14 cellular contexts compared by ENCODE assay signal in the genomic region with DNA sequence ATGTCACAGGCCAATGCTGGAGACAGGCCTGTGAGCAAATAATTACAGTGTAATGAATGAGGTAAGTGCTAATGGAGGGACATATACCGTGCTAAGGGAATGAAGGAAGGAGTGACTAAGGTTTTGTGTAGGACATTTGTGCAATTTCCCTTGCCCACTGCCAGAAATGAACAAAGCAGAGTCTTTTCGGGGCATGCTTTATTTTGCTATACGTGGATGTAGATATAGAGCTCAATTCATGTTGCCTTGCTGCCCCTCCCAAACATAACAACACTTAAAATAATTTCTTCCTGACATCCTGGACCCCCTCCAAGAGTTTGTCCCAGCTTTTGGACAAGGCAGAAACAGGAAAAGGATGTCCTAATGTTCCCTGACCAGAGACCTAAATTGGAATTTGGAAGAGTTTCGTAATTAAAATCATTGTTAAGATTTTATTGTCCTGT. TPM values are rescaled to one million over a fixed set of nuclear protein-coding genes. Genes with fewer than 3 reads are reported as not detected.
DNase-seq lines count a peak whose midpoint lies in the region; ATAC-seq, FAIRE-seq and TF ChIP-seq lines count a peak whose summit lies in the region.
"Had no signal": no experiment of that assay in that cellular context is flagged by ENCODE, and none has a peak within 500 bp of the region (broad histone marks: within the 10 kb centered on the region; RNA-seq: fewer than 3 reads in every experiment).

No MANE protein-coding gene starts in this region.

- H3K79me2 ChIP-seq in SK-N-SH (ENCODE audit: insufficient read depth): no peaks in the 10 kb centered on the region
- H3K79me2 ChIP-seq in endothelial cell of umbilical vein (ENCODE audit: control insufficient read depth, insufficient read depth, low read length): no peaks in the 10 kb centered on the region

- no peaks in the 10 kb centered on the region for H3K9me2 ChIP-seq in SK-N-SH

- TF ChIP-seq CTCF in SK-N-SH (IDR thresholded peaks at IDR 0.05): no peak
- TF ChIP-seq CTCF in endothelial cell of umbilical vein (IDR thresholded peaks at IDR 0.05; ENCODE audit: extremely low read depth in 1 of 2, insufficient read depth in 1 of 2, low read depth in 1 of 2, low read length in 2 of 2): no peak
- TF ChIP-seq CTCF in lung (IDR thresholded peaks at IDR 0.05; ENCODE audit: control extremely low read depth, extremely low read depth): no peak
- no peak for TF ChIP-seq CTCF in upper lobe of right lung (IDR thresholded peaks at IDR 0.05)
- no peak for TF ChIP-seq CTCF in Caco-2 (IDR thresholded peaks at IDR 0.05; ENCODE audit: insufficient read depth in 1 of 2, low read depth in 1 of 2, low read length in 1 of 2, severe bottlenecking in 1 of 2, unreplicated experiment in 1 of 2)
- no peak for TF ChIP-seq CTCF in dorsolateral prefrontal cortex (IDR thresholded peaks at IDR 0.05 in 54 of 56, conservative IDR thresholded peaks at IDR 0.05 in 2 of 56; ENCODE audit: low read depth in 1 of 56, partially characterized antibody in 56 of 56)

- CTCF ChIA-PET in SK-N-SH (lab: Yijun Ruan, JAX) (no interaction called here), endothelial cell of umbilical vein (lab: Charles Lee) (interaction anchor here (0.9 to 4.7 kb wide), 4 partner anchors 9 to 133 kb away, joined by 3 to 25 read pairs (median 4); no protein-coding TSS in a partner anchor), Caco-2 (lab: Charles Lee) (no interaction called here)

- BruUV-seq in endothelial cell of umbilical vein (replicated peaks; lab: Mats Ljungman, UMichigan) (no TSS peak), Caco-2 (replicated peaks; lab: Mats Ljungman, UMichigan) (no TSS peak)

- dilution Hi-C loops in endothelial cell of umbilical vein (cut with MboI; ENCODE audit: extremely low pct_ligation_motif_present, low sequenced_read_pairs): no loop called here

- H3K27ac ChIP-seq in SK-N-SH (ENCODE audit: low read depth in 2 of 2, low read length in 1 of 2): peak overlapping the region in 1 of 2 experiments; percentile 97; a peak in 2 of 4 replicates
- H3K27ac ChIP-seq in endothelial cell of umbilical vein (ENCODE audit: insufficient read depth, low read depth, low read length): peak overlapping the region; percentile 98
- peak overlapping the region; percentile 37 to 72 for H3K27ac ChIP-seq in lung (ENCODE audit: low read depth in 1 of 2, low read length in 1 of 2)
- H3K27ac ChIP-seq in upper lobe of right lung: peak overlapping the region; percentile 86
- peak overlapping the region in 16 of 59 donors; percentile 19 to 86 (median 37) for H3K27ac ChIP-seq in dorsolateral prefrontal cortex
- H3K27ac ChIP-seq: A549 had no signal

- H3F3A ChIP-seq in SK-N-SH (replicated peaks; ENCODE audit: insufficient read depth): peaks cover 16% of the 10 kb centered on the region

- intact Hi-C loops in endothelial cell of umbilical vein (cut with micrococcal nuclease) (loop anchor here (1.0 to 10.0 kb wide), 8 partner anchors 10 to 1048 kb away; a partner anchor contains a TSS), upper lobe of right lung (cut with DNase I) (no loop called here), Caco-2 (cut with micrococcal nuclease; ENCODE audit: unreplicated experiment) (loop anchor here (2.0 kb wide), 1 partner anchor 14 kb away; no protein-coding TSS in a partner anchor), dorsolateral prefrontal cortex (cut with DNase I) (no loop called here)

- H3K4me3 Mint-ChIP-seq in Caco-2 (ENCODE audit: unreplicated experiment): no peak overlapping the region

- H3K4me1 ChIP-seq in SK-N-SH (ENCODE audit: control insufficient read depth in 1 of 2, insufficient read depth in 2 of 2, low read depth in 1 of 2, low read length in 1 of 2): peaks cover 0 to 33% of the 10 kb centered on the region in 2 experiments; a peak in 2 of 4 replicates
- H3K4me1 ChIP-seq in endothelial cell of umbilical vein (ENCODE audit: control insufficient read depth, extremely low read depth, insufficient read depth, low read length): peaks cover 52% of the 10 kb centered on the region
- peaks cover 10 to 19% of the 10 kb centered on the region in 2 donors for H3K4me1 ChIP-seq in lung (ENCODE audit: control insufficient read depth in 2 of 2, insufficient read depth in 2 of 2, low read length in 2 of 2)
- peaks cover 61% of the 10 kb centered on the region for H3K4me1 ChIP-seq in upper lobe of right lung
- H3K4me1 ChIP-seq in Caco-2: peaks cover 42% of the 10 kb centered on the region

- H3K4me3 ChIP-seq in SK-N-SH (ENCODE audit: low read depth in 2 of 2, low read length in 1 of 2): no peak overlapping the region
- no peak overlapping the region for H3K4me3 ChIP-seq in endothelial cell of umbilical vein (replicated peaks in 1 of 3; ENCODE audit: insufficient read depth in 1 of 3, low read depth in 1 of 3, low read length in 3 of 3)
- H3K4me3 ChIP-seq in lung: no peak overlapping the region
- no peak overlapping the region for H3K4me3 ChIP-seq in upper lobe of right lung
- no peak overlapping the region for H3K4me3 ChIP-seq in Caco-2 (ENCODE audit: low read depth, low read length)
- H3K4me3 ChIP-seq in dorsolateral prefrontal cortex: no peak overlapping the region
- H3K4me3 ChIP-seq: A549 had no signal

- no peak for ATAC-seq in SK-N-SH treated with all-trans-retinoic acid at 6 μM for 48 hours
- ATAC-seq in lung (ENCODE audit: insufficient read depth, low FRiP score): no peak
- ATAC-seq in upper lobe of right lung: peak; percentile 45

- peak; percentile 88 for FAIRE-seq in endothelial cell of umbilical vein (lab: Jason Lieb, UNC)
- FAIRE-seq: A549, endometrium, urothelium cell line had no signal

- no peak overlapping the region for H3K27ac Mint-ChIP-seq in Caco-2 (ENCODE audit: unreplicated experiment)

- H3K36me3 Mint-ChIP-seq in Caco-2 (ENCODE audit: insufficient read depth, unreplicated experiment): no peaks in the 10 kb centered on the region

- no peak for TF ChIP-seq POLR2A in endothelial cell of umbilical vein (IDR thresholded peaks at IDR 0.05; ENCODE audit: low read depth, low read length)

- peak overlapping the region; percentile 9; the same call in 1 of the 2 replicates for H3K9ac ChIP-seq in SK-N-SH
- peak overlapping the region; percentile 75 for H3K9ac ChIP-seq in endothelial cell of umbilical vein (replicated peaks; ENCODE audit: extremely low read depth, insufficient read depth, low read length)

- H3K9me3 ChIP-seq in SK-N-SH: no peaks in the 10 kb centered on the region
- no peaks in the 10 kb centered on the region for H3K9me3 ChIP-seq in endothelial cell of umbilical vein (replicated peaks; ENCODE audit: control insufficient read depth, insufficient read depth, low read length)
- H3K9me3 ChIP-seq in lung (ENCODE audit: control insufficient read depth in 2 of 2, insufficient read depth in 1 of 2, low read length in 1 of 2): no peaks in the 10 kb centered on the region
- no peaks in the 10 kb centered on the region for H3K9me3 ChIP-seq in upper lobe of right lung
- H3K9me3 ChIP-seq in Caco-2: no peaks in the 10 kb centered on the region
- H3K9me3 ChIP-seq: A549 had no signal

- H3K36me3 ChIP-seq in SK-N-SH (replicated peaks in 1 of 2; ENCODE audit: control insufficient read depth in 1 of 2, insufficient read depth in 2 of 2, low read length in 1 of 2): no peaks in the 10 kb centered on the region
- no peaks in the 10 kb centered on the region for H3K36me3 ChIP-seq in endothelial cell of umbilical vein (ENCODE audit: control insufficient read depth in 2 of 2, extremely low read depth in 1 of 2, insufficient read depth in 2 of 2, low read length in 2 of 2)
- no peaks in the 10 kb centered on the region for H3K36me3 ChIP-seq in lung (ENCODE audit: control insufficient read depth in 2 of 2, insufficient read depth in 2 of 2, low read length in 2 of 2)
- no peaks in the 10 kb centered on the region for H3K36me3 ChIP-seq in upper lobe of right lung
- H3K36me3 ChIP-seq in Caco-2 (ENCODE audit: control insufficient read depth, insufficient read depth, low read length): no peaks in the 10 kb centered on the region

- TF ChIP-seq EP300 in SK-N-SH (IDR thresholded peaks at IDR 0.05; ENCODE audit: borderline replicate concordance in 1 of 2, low read depth in 1 of 2, low read length in 1 of 2): no peak

- POLR2A ChIA-PET in SK-N-SH (lab: Yijun Ruan, JAX) (no interaction called here), endothelial cell of umbilical vein (lab: Charles Lee) (interaction anchor here (0.7 to 1.4 kb wide), 3 partner anchors 9 to 147 kb away, joined by 3 to 5 read pairs (median 4); no protein-coding TSS in a partner anchor), Caco-2 (lab: Charles Lee) (no interaction called here)

- H3K4me2 ChIP-seq in SK-N-SH: no peak overlapping the region
- H3K4me2 ChIP-seq in endothelial cell of umbilical vein (ENCODE audit: insufficient read depth, low read length): peak overlapping the region; percentile 46
- H3K4me2 ChIP-seq: A549 had no signal

- H2AFZ ChIP-seq in SK-N-SH (ENCODE audit: low read depth): 0 out of 2 replicates have a peak overlapping the region, but pooled peaks have one; percentile 17
- H2AFZ ChIP-seq in endothelial cell of umbilical vein (ENCODE audit: low read depth, low read length): no peak overlapping the region

- peaks cover 52% of the 10 kb centered on the region for H3K4me1 Mint-ChIP-seq in Caco-2 (ENCODE audit: low read depth, unreplicated experiment)

- no peaks in the 10 kb centered on the region for H3K27me3 Mint-ChIP-seq in Caco-2 (ENCODE audit: insufficient read depth, unreplicated experiment)

- H3K9me1 ChIP-seq in endothelial cell of umbilical vein (replicated peaks; ENCODE audit: control insufficient read depth, extremely low read depth, insufficient read depth, low read length): no peaks in the 10 kb centered on the region

- DNase-seq in SK-N-SH (no peak), endothelial cell of umbilical vein (ENCODE audit: low read depth, low spot score) (peak; percentile 97), lung (ENCODE audit: low spot score) (no peak), upper lobe of right lung (no peak), Caco-2 (no peak), dorsolateral prefrontal cortex (no peak), HuH-7 (ENCODE audit: low spot score) (no peak)
- DNase-seq: NCI-H510A treated with DMSO at 0.1 percent for 48 hours; stimulated activated CD4-positive, alpha-beta T cell treated with anti-CD3 and anti-CD28 coated beads, Interleukin-1b, Interleukin-23, amount 100 ng/mL, for 48 hours; T-helper 9 cell had no signal

- WGBS in SK-N-SH (ENCODE audit: low lambda C conversion rate): 64% methylated on average over 4 of the region's 4 CpGs
- WGBS in lung, 2 donors: 26 to 32% methylated on average over 4 of the region's 4 CpGs

- H3K27me3 ChIP-seq in SK-N-SH (ENCODE audit: insufficient read depth): no peaks in the 10 kb centered on the region
- H3K27me3 ChIP-seq in endothelial cell of umbilical vein (ENCODE audit: control insufficient read depth in 2 of 2, insufficient read depth in 2 of 2, low read length in 2 of 2): no peaks in the 10 kb centered on the region
- H3K27me3 ChIP-seq in lung (ENCODE audit: control insufficient read depth, insufficient read depth): no peaks in the 10 kb centered on the region
- no peaks in the 10 kb centered on the region for H3K27me3 ChIP-seq in upper lobe of right lung
- no peaks in the 10 kb centered on the region for H3K27me3 ChIP-seq in Caco-2 (replicated peaks; ENCODE audit: control insufficient read depth, insufficient read depth, low read length)
- H3K27me3 ChIP-seq in dorsolateral prefrontal cortex: no peaks in the 10 kb centered on the region

- H3K9me3 Mint-ChIP-seq in Caco-2 (ENCODE audit: unreplicated experiment): peaks cover 14% of the 10 kb centered on the region

- H4K20me1 ChIP-seq in SK-N-SH (ENCODE audit: insufficient read depth) (no peaks in the 10 kb centered on the region), endothelial cell of umbilical vein (replicated peaks; ENCODE audit: control insufficient read depth, extremely low read depth, insufficient read depth, low read length) (no peaks in the 10 kb centered on the region)

- no peak for TF ChIP-seq RAD21 in SK-N-SH (IDR thresholded peaks at IDR 0.05; ENCODE audit: low read length)

RNA-seq across cellular contexts. Expression of a gene that starts 23.7 kb away (rescaled TPM):
- polyA plus RNA-seq in SK-N-SH (2012; rRNA removed) (0.05 and 0.13 TPM in 2 replicates), endothelial cell of umbilical vein (not detected in 2 replicates), lung (under 1 TPM; 0.14 to 0.84 TPM)
- polyA plus RNA-seq in SK-N-SH (2012; cell fraction: cytosol; rRNA removed): 0.04 and 0.10 TPM in 2 replicates
- 0.05 and 0.06 TPM in 2 replicates for polyA plus RNA-seq in SK-N-SH (2012; cell fraction: nucleus; rRNA removed)
- total RNA-seq in endothelial cell of umbilical vein (0.15 TPM in 1 of 2 replicates, not detected in the other), lung (1 to 10 TPM; 1.0 to 3.0 TPM), upper lobe of right lung (2.5 TPM), Caco-2 (2022) (0.30 and 0.84 TPM in 2 replicates), dorsolateral prefrontal cortex (1 to 10 TPM in 3 of 120 experiments, under 1 TPM in 40, not detected in 77; 0.10 to 1.9 (median 0.29) TPM)
- not detected in 2 replicates for polyA plus RNA-seq in endothelial cell of umbilical vein (2011; cell fraction: cytosol; rRNA removed)
- not detected in 2 replicates for polyA plus RNA-seq in endothelial cell of umbilical vein (2011; cell fraction: nucleus; rRNA removed)
- polyA plus RNA-seq in endothelial cell of umbilical vein (2012): not detected in 2 replicates
- 0.04 TPM in 1 of 2 replicates, not detected in the other for polyA minus RNA-seq in endothelial cell of umbilical vein
- not detected for polyA minus RNA-seq in endothelial cell of umbilical vein (2011; cell fraction: cytosol; rRNA and poly(A)+ RNA removed)
- polyA minus RNA-seq in endothelial cell of umbilical vein (2011; cell fraction: nucleus; rRNA and poly(A)+ RNA removed): not detected in 2 replicates
- polyA plus RNA-seq: A549 had no signal

Comparison
In these comparisons a context has a peak if more than half of its experiments do, and no peak if none do; other contexts are left out.
1. intact Hi-C loops: an anchor here in endothelial cell of umbilical vein (1.0 to 10.0 kb wide) and Caco-2 (2.0 kb wide); none called in upper lobe of right lung and dorsolateral prefrontal cortex.